Comparison of ENCODE assay signal across 12 cellular contexts in the genomic region with DNA sequence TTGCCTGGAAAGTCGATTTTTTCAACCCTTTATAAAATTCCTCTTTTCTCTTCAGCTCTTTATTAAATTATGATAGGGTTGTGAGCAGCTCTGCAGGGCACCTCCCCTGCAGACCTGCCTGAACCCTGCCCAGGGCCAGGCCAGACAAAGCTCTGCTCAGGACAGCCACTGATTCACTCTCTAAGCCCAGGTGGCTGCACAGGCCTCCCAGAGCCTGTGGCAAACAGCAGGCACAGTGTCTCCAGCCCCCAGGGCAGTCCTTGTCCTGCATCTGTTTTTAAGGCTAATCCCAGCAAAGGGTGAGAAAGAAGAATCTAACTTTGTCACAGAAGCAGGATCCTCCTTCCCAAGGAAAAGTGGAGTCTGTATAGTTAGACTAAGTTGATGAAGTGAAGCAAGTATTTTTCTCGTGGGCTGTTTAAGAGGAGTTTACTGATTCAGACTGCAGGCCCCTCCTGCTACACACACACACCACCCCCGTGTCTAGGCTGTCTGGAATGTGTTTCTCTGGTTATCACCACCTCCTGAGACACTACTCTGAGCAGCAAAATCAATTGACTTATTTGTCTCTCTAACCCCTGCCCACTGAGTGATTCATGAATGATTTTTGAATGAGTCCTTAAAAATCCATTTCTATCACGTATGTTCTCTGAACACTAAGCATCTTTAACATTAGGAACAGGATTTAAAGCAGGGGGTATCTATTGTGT.
DNase-seq lines count a peak whose midpoint lies in the region; ATAC-seq and TF ChIP-seq lines count a peak whose summit lies in the region.
"Had no signal": no experiment of that assay in that cellular context is flagged by ENCODE, and none has a peak within 500 bp of the region (broad histone marks: within the 10 kb centered on the region; RNA-seq: fewer than 3 reads in every experiment).

No MANE protein-coding gene starts in this region.

- H3K4me3 Mint-ChIP-seq in brain, result peak overlapping the region in 1 of 5 experiments; percentile 22
- H3K4me3 Mint-ChIP-seq in CD4-positive, alpha-beta T cell, result no peak overlapping the region
- H3K4me3 Mint-ChIP-seq: activated CD4-positive, alpha-beta memory T cell treated with anti-CD3 and anti-CD28 coated beads, Interleukin-2, amount 10 ng/mL, durations not matched to agents 7 days and 5 days had no signal

- peak overlapping the region; percentile 52 for H3K27ac ChIP-seq in AG04450 (ENCODE audit: low read depth, low read length)
- H3K27ac ChIP-seq in CD4-positive, alpha-beta T cell (ENCODE audit: low read depth, low read length), result no peak overlapping the region
- H3K27ac ChIP-seq: SK-N-MC, stomach had no signal

- H3K4me3 ChIP-seq in AG04450 (ENCODE audit: low read depth, low read length), result no peak overlapping the region
- H3K4me3 ChIP-seq: SK-N-MC, stomach had no signal

- H3K36me3 Mint-ChIP-seq in brain, result no peaks in the 10 kb centered on the region
- H3K36me3 Mint-ChIP-seq in CD4-positive, alpha-beta T cell (ENCODE audit: low read depth), result no peaks in the 10 kb centered on the region

- intact Hi-C loops in CD4-positive, alpha-beta T cell (cut with DNase I, micrococcal nuclease), result no loop called here

- H3K9me3 Mint-ChIP-seq in brain, result no peaks in the 10 kb centered on the region
- no peaks in the 10 kb centered on the region for H3K9me3 Mint-ChIP-seq in CD4-positive, alpha-beta T cell
- H3K9me3 Mint-ChIP-seq: activated CD4-positive, alpha-beta memory T cell treated with anti-CD3 and anti-CD28 coated beads, Interleukin-2, amount 10 ng/mL, durations not matched to agents 7 days and 5 days had no signal

- peaks cover 43% of the 10 kb centered on the region for H3K4me1 Mint-ChIP-seq in brain
- H3K4me1 Mint-ChIP-seq in CD4-positive, alpha-beta T cell (ENCODE audit: low read depth), result no peaks in the 10 kb centered on the region
- H3K4me1 Mint-ChIP-seq: activated CD4-positive, alpha-beta memory T cell treated with anti-CD3 and anti-CD28 coated beads, Interleukin-2, amount 10 ng/mL, durations not matched to agents 7 days and 5 days had no signal

- CTCF ChIA-PET in AG04450 (lab: Charles Lee), result interaction anchor here (0.6 to 1.1 kb wide), 3 partner anchors 11 to 32 kb away, joined by 3 to 5 read pairs (median 4); no protein-coding TSS in a partner anchor
- CTCF ChIA-PET in CD4-positive, alpha-beta T cell (lab: Charles Lee), result no interaction called here

- no peaks in the 10 kb centered on the region for H3K9me3 ChIP-seq in AG04450 (ENCODE audit: control insufficient read depth, insufficient read depth, low read length)
- no peaks in the 10 kb centered on the region for H3K9me3 ChIP-seq in CD4-positive, alpha-beta T cell (ENCODE audit: control insufficient read depth, low read length)
- H3K9me3 ChIP-seq: stomach had no signal

- peak overlapping the region in 4 of 5 experiments; percentile 66 to 89 (median 74) for H3K27ac Mint-ChIP-seq in brain
- no peak overlapping the region for H3K27ac Mint-ChIP-seq in CD4-positive, alpha-beta T cell
- H3K27ac Mint-ChIP-seq: activated CD4-positive, alpha-beta memory T cell treated with anti-CD3 and anti-CD28 coated beads, Interleukin-2, amount 10 ng/mL, durations not matched to agents 7 days and 5 days had no signal

- H3K27me3 ChIP-seq in AG04450 (ENCODE audit: control insufficient read depth, insufficient read depth, low read length), result no peaks in the 10 kb centered on the region
- no peaks in the 10 kb centered on the region for H3K27me3 ChIP-seq in CD4-positive, alpha-beta T cell (ENCODE audit: control insufficient read depth, insufficient read depth, low read length)
- H3K27me3 ChIP-seq: stomach had no signal

- POLR2A ChIA-PET in AG04450 (lab: Yijun Ruan, JAX), result no interaction called here
- POLR2A ChIA-PET in CD4-positive, alpha-beta T cell (lab: Charles Lee), result interaction anchor here (0.7 kb wide), 1 partner anchor 45 kb away, joined by 3 read pairs; no protein-coding TSS in a partner anchor

- H3K27me3 Mint-ChIP-seq in brain, result no peaks in the 10 kb centered on the region
- no peaks in the 10 kb centered on the region for H3K27me3 Mint-ChIP-seq in CD4-positive, alpha-beta T cell
- H3K27me3 Mint-ChIP-seq: activated CD4-positive, alpha-beta memory T cell treated with anti-CD3 and anti-CD28 coated beads, Interleukin-2, amount 10 ng/mL, durations not matched to agents 7 days and 5 days had no signal

- no peak for ATAC-seq in CD4-positive, alpha-beta T cell (ENCODE audit: poor library complexity)
- no peak for ATAC-seq in HG02642 (IDR thresholded peaks at IDR 0.05; ENCODE audit: poor library complexity, unreplicated experiment)

- DNase-seq in AG04450 (ENCODE audit: low read depth, low spot score) (peak; percentile 41), HS-5 (ENCODE audit: low read depth) (peak; percentile 68), islet precursor cell (peak; percentile 96), NCI-H2029 treated with DMSO at 0.1 percent for 48 hours (lab: John Stamatoyannopoulos, UW) (no peak), mucosa of gallbladder (ENCODE audit: low spot score) (no peak)
- DNase-seq in CD4-positive, alpha-beta T cell, result no peak
- DNase-seq: activated CD4-positive, alpha-beta memory T cell treated with anti-CD3 and anti-CD28 coated beads, Interleukin-2, amount 10 ng/mL, durations not matched to agents 7 days and 5 days; C1 segment of cervical spinal cord; stomach had no signal

- TF ChIP-seq CTCF in AG04450 (IDR thresholded peaks at IDR 0.05; ENCODE audit: low read depth, low read length) (no peak), brain (conservative IDR thresholded peaks at IDR 0.05) (no peak)
- no peak for TF ChIP-seq CTCF in CD4-positive, alpha-beta T cell (IDR thresholded peaks at IDR 0.05)

Comparison
In these comparisons a context has a peak if more than half of its experiments do, and no peak if none do; other contexts are left out.
1. DNase-seq: peak in AG04450 (single experiment), HS-5 (single experiment) and islet precursor cell (single experiment); none in NCI-H2029 treated with DMSO at 0.1 percent for 48 hours (single experiment), CD4-positive, alpha-beta T cell (0 of 10) and mucosa of gallbladder (single experiment).